Comparison of ENCODE assay signal across 8 cellular contexts in genomic region chr22:27918351-27919221, GRCh38. TPM values are rescaled to one million over a fixed set of nuclear protein-coding genes. Genes with fewer than 3 reads are reported as not detected.
DNase-seq lines count a peak whose midpoint lies in the region; ATAC-seq lines count a peak whose summit lies in the region.

No MANE protein-coding gene starts in this region.

- peak; percentile 43 for DNase-seq in LoVo (ENCODE audit: low spot score)
- peak; percentile 35 to 48 for DNase-seq in activated CD4-positive, alpha-beta T cell treated with anti-CD3 and anti-CD28 coated beads for 24 hours (ENCODE audit: low read depth in 2 of 2)
- peak; percentile 29 for DNase-seq in cerebellum (ENCODE audit: low spot score)
- DNase-seq in left kidney (ENCODE audit: low read depth, low spot score) = peak; percentile 82
- DNase-seq in stimulated activated CD4-positive, alpha-beta T cell treated with anti-CD3 and anti-CD28 coated beads, Interleukin-1b, Interleukin-23, amount 100 ng/mL, for 48 hours = peak; percentile 65

- ATAC-seq in GM21447 (IDR thresholded peaks at IDR 0.05; ENCODE audit: unreplicated experiment) (peak; percentile 16), GM18858 (IDR thresholded peaks at IDR 0.05; ENCODE audit: unreplicated experiment) (no peak)

- H3K4me1 ChIP-seq in BLaER1 = peaks cover 55% of the 10 kb centered on the region

- H3K36me3 ChIP-seq in BLaER1 = peaks cover 13% of the 10 kb centered on the region

- H3K27ac ChIP-seq in BLaER1 = peak overlapping the region; percentile 79

- H3K4me3 ChIP-seq in BLaER1 = peak overlapping the region; percentile 73

- peaks cover 50% of the 10 kb centered on the region for H4K20me1 ChIP-seq in BLaER1

- no peaks in the 10 kb centered on the region for H3K9me3 ChIP-seq in BLaER1

- H3K9ac ChIP-seq in BLaER1 = peak overlapping the region; percentile 79

- H3K27me3 ChIP-seq in BLaER1 = no peaks in the 10 kb centered on the region

- peak overlapping the region; percentile 94 for H3K4me2 ChIP-seq in BLaER1

RNA-seq across cellular contexts. Expression of gene PITPNB, which starts 0.5 kb away (rescaled TPM):
- total RNA-seq in cerebellum = 45.4 TPM

Comparison
In these comparisons a context has a peak if more than half of its experiments do, and no peak if none do; other contexts are left out.
1. DNase-seq: peak in every context shown above with its lines; median percentile 82 in left kidney; 65 in stimulated activated CD4-positive, alpha-beta T cell treated with anti-CD3 and anti-CD28 coated beads, Interleukin-1b, Interleukin-23, amount 100 ng/mL, for 48 hours; 43 in LoVo; 42 in activated CD4-positive, alpha-beta T cell treated with anti-CD3 and anti-CD28 coated beads for 24 hours; 29 in cerebellum.